In the genomic region with DNA sequence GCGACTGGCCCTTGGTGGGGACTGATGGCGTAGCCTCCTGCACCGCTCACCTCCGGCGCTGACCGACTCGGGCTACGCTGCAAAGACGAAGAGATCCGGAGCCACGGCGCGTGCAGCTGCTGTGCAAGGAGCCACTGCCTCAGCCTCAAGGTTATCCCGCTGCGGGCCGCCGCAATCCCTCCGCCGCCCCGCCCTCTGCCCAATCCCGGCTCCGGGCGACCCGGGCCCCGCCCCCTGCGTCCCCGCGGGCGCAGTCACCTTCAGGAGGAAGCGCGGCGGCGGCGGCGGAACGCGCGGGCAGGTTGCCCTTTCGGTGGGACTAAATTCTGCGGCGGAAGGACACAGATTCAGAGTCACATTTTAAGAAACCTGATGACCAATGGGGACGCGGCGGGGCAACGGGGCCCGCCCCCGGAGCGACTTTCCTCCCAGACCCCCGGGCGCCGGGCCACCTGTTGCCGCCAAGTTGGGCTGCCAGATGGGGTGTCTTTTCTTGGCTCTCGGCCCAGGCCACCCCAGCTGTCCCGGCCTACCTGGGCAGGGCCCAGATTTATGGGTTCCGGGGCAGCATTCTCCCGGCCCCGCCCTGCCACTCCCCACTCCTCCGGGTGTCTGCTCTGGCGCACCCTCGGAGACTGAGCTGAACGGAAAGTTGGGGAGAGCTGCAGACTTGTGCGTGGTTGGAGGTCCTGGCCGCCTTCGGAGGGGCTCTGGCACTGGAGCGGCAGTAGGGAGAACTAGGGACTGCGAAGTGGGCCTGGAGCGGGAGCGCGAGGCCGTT, we compare ENCODE assay signal across 8 cellular contexts. TPM values are rescaled to one million over a fixed set of nuclear protein-coding genes. Genes with fewer than 3 reads are reported as not detected.
A peak's percentile ranks its signal among the peaks of the same experiment; 100 is the strongest.
DNase-seq lines count a peak whose midpoint lies in the region; ATAC-seq, FAIRE-seq and TF ChIP-seq lines count a peak whose summit lies in the region.

A gene (minus strand): TSS at position 125 of the 781 bp plus-strand sequence. CDS start 12,093 bp downstream, outside the sequence.

- no peak for TF ChIP-seq EP300 in esophagus muscularis mucosa (IDR thresholded peaks at IDR 0.05)

- H3K79me2 ChIP-seq in Karpas-422 (ENCODE audit: low read length): peaks cover 47% of the 10 kb centered on the region

- H3K4me3 ChIP-seq in Karpas-422 (ENCODE audit: low read length): peak within 1 kb of the TSS; percentile 96
- H3K4me3 ChIP-seq in esophagus muscularis mucosa: peak within 1 kb of the TSS; percentile 69 to 92 (median 83)
- peak within 1 kb of the TSS; percentile 89 to 92 for H3K4me3 ChIP-seq in muscle layer of duodenum (ENCODE audit: low read depth in 1 of 2, low read length in 2 of 2)

- intact Hi-C loops in esophagus muscularis mucosa (cut with DNase I): loop anchor here (5.0 kb wide), 1 partner anchor 34 kb away; a partner anchor contains a TSS

- 0% methylated on average over 22 of the region's 70 CpGs for WGBS in esophagus muscularis mucosa

- H4K20me1 ChIP-seq in Karpas-422 (ENCODE audit: insufficient read depth, low read depth, low read length): peaks cover 33% of the 10 kb centered on the region

- no peaks in the 10 kb centered on the region for H3K9me3 Mint-ChIP-seq in activated T-cell treated with anti-CD3 and anti-CD28 coated beads, Interleukin-2, amount 50 U/mL, for 72 hours

- FAIRE-seq in RCC 7860 (lab: Jason Lieb, UNC): no peak

- peaks cover 42% of the 10 kb centered on the region for H3K4me1 ChIP-seq in Karpas-422 (ENCODE audit: low read length)
- H3K4me1 ChIP-seq in esophagus muscularis mucosa: peaks cover 41 to 49% (median 48%) of the 10 kb centered on the region in 4 donors
- peaks cover 29 to 44% of the 10 kb centered on the region in 2 donors for H3K4me1 ChIP-seq in muscle layer of duodenum (ENCODE audit: control insufficient read depth in 1 of 2, insufficient read depth in 2 of 2, low read length in 2 of 2)

- H3K4me3 Mint-ChIP-seq in activated T-cell treated with anti-CD3 and anti-CD28 coated beads, Interleukin-2, amount 50 U/mL, for 72 hours: peak within 1 kb of the TSS; percentile 97 to 99

- peaks cover 5% of the 10 kb centered on the region; the same call in 1 of the 2 replicates for H3K36me3 ChIP-seq in Karpas-422 (ENCODE audit: insufficient read depth, low read length)
- H3K36me3 ChIP-seq in esophagus muscularis mucosa: no peaks in the 10 kb centered on the region
- peaks cover 0 to 25% of the 10 kb centered on the region in 2 donors for H3K36me3 ChIP-seq in muscle layer of duodenum (ENCODE audit: control insufficient read depth in 1 of 2, insufficient read depth in 2 of 2, low read length in 2 of 2)

- no peak for TF ChIP-seq CTCF in esophagus muscularis mucosa (IDR thresholded peaks at IDR 0.05)

- peaks cover 14 to 26% of the 10 kb centered on the region in 2 donors for H3K36me3 Mint-ChIP-seq in activated T-cell treated with anti-CD3 and anti-CD28 coated beads, Interleukin-2, amount 50 U/mL, for 72 hours (ENCODE audit: insufficient read depth in 2 of 2)

- peaks cover 53% of the 10 kb centered on the region for H3K4me1 Mint-ChIP-seq in activated T-cell treated with anti-CD3 and anti-CD28 coated beads, Interleukin-2, amount 50 U/mL, for 72 hours (ENCODE audit: low read depth)

- peak; percentile 97 for TF ChIP-seq POLR2A in esophagus muscularis mucosa (IDR thresholded peaks at IDR 0.05; ENCODE audit: low read depth)

- H3K27me3 ChIP-seq in Karpas-422 (ENCODE audit: low read length): no peaks in the 10 kb centered on the region
- no peaks in the 10 kb centered on the region for H3K27me3 ChIP-seq in esophagus muscularis mucosa
- no peaks in the 10 kb centered on the region for H3K27me3 ChIP-seq in muscle layer of duodenum (ENCODE audit: low read depth, low read length)

- H3K9me3 ChIP-seq in Karpas-422 (ENCODE audit: low read length) (no peaks in the 10 kb centered on the region), esophagus muscularis mucosa (no peaks in the 10 kb centered on the region), muscle layer of duodenum (ENCODE audit: control insufficient read depth in 1 of 2, low read length in 2 of 2) (no peaks in the 10 kb centered on the region)

- H3K27me3 Mint-ChIP-seq in activated T-cell treated with anti-CD3 and anti-CD28 coated beads, Interleukin-2, amount 50 U/mL, for 72 hours (ENCODE audit: low read depth): no peaks in the 10 kb centered on the region

- peak within 1 kb of the TSS; percentile 99 for H3K9ac ChIP-seq in Karpas-422 (ENCODE audit: low read length)

- H3K27ac ChIP-seq in Karpas-422 (ENCODE audit: low read length) (peak within 1 kb of the TSS; percentile 91), esophagus muscularis mucosa (replicated peaks in 1 of 4) (peak within 1 kb of the TSS; percentile 94 to 99 (median 96)), muscle layer of duodenum (ENCODE audit: low read length) (peak within 1 kb of the TSS; percentile 97)

- peak within 1 kb of the TSS; percentile 97 for H3K27ac Mint-ChIP-seq in activated T-cell treated with anti-CD3 and anti-CD28 coated beads, Interleukin-2, amount 50 U/mL, for 72 hours

- ATAC-seq in GM21737 (IDR thresholded peaks at IDR 0.05; ENCODE audit: unreplicated experiment): peak; percentile 37
- ATAC-seq in activated T-cell treated with anti-CD3 and anti-CD28 coated beads, Interleukin-2, amount 50 U/mL, for 72 hours (replicated peaks in 1 of 2): peak; percentile 49 to 53

- DNase-seq in DMS53 (lab: John Stamatoyannopoulos, UW) (peak; percentile 98), Karpas-422 (peak; percentile 99), RCC 7860 (ENCODE audit: low spot score) (peak; percentile 88), esophagus muscularis mucosa (ENCODE audit: extremely low spot score) (peak; percentile 99)
- peak; percentile 98 to 99 for DNase-seq in activated T-cell treated with anti-CD3 and anti-CD28 coated beads, Interleukin-2, amount 50 U/mL, for 72 hours
- DNase-seq in stimulated activated CD8-positive, alpha-beta memory T cell treated with anti-CD3 and anti-CD28 coated beads, Interleukin-7, amount 100 ng/mL, for 24 hours (ENCODE audit: low read depth): peak; percentile 95

- H2AFZ ChIP-seq in Karpas-422 (ENCODE audit: low read length): peak within 1 kb of the TSS; percentile 98

- peak within 1 kb of the TSS; percentile 94 for H3K4me2 ChIP-seq in Karpas-422 (ENCODE audit: low read depth, low read length, poor library complexity, severe bottlenecking)

- no peaks in the 10 kb centered on the region for H3K9me2 ChIP-seq in Karpas-422 (replicated peaks; ENCODE audit: insufficient read depth, low read length)

RNA-seq across cellular contexts. Expression of the gene that starts here (rescaled TPM):
- total RNA-seq in Karpas-422 (2014; rRNA removed; shearing (Covaris generic); ENCODE audit: low replicate concordance): 869 and 996 TPM in 2 replicates
- 1,000 to 10,000 TPM; 1,066 to 1,119 TPM for total RNA-seq in activated T-cell treated with anti-CD3 and anti-CD28 coated beads, Interleukin-2, amount 50 U/mL, for 72 hours
- total RNA-seq in esophagus muscularis mucosa: 100 to 1,000 TPM; 392 to 605 (median 482) TPM

Comparison
In these comparisons a context has a peak if more than half of its experiments do, and no peak if none do; other contexts are left out.
1. Peak in every context shown above with its lines: DNase-seq, ATAC-seq, H3K4me3 ChIP-seq and H3K27ac ChIP-seq.